ENCODE assay signal across 8 cellular contexts in the genomic region with DNA sequence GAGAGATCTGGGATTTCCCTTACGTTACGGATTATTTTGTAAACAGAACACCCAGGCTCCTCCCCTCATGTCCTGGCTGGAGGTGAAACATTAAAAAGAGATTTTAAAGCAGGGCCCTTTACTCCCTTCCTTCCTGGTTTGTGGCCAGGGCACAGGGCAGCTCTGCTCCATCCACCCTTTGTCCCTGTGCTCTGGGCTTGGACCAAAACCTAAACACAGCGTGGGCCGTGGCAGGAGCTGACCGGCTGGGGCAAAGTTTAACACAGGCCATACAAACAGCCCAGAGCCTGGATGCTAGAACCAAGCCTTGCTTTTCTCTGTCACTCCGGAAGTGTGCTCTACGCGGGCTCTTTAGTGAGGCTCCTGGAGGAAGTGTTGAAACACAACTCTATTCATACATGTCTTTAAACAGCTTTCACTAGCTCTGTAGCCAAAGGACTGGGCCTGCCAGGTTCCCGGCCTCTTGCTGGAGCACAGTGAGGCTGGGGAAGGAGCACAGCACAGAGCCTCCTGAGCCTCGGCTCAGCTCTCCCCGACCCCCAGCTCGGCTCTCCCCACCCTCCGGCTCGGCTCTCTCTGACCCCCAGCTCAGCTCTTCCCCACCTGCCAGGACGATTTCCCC.
DNase-seq lines count a peak whose midpoint lies in the region; ATAC-seq, FAIRE-seq and TF ChIP-seq lines count a peak whose summit lies in the region.

No MANE protein-coding gene starts in this region.

- FAIRE-seq in HTR-8/SVneo (lab: Jason Lieb, UNC): no peak

- no peaks in the 10 kb centered on the region for H3K27me3 ChIP-seq in H7 (ENCODE audit: control insufficient read depth, insufficient read depth, low read length)

- H3K4me3 Mint-ChIP-seq in activated CD8-positive, alpha-beta T cell treated with anti-CD3 and anti-CD28 coated beads for 36 hours: peak overlapping the region; percentile 51

- peaks cover 35% of the 10 kb centered on the region for H3K4me1 Mint-ChIP-seq in activated CD8-positive, alpha-beta T cell treated with anti-CD3 and anti-CD28 coated beads for 36 hours (ENCODE audit: low read depth)

- H3K36me3 Mint-ChIP-seq in activated CD8-positive, alpha-beta T cell treated with anti-CD3 and anti-CD28 coated beads for 36 hours (ENCODE audit: low read depth): peaks cover 2% of the 10 kb centered on the region

- peaks cover 6% of the 10 kb centered on the region for H3K36me3 ChIP-seq in H7 (replicated peaks; ENCODE audit: control insufficient read depth, insufficient read depth, low read length)

- H3K4me3 ChIP-seq in H7 (ENCODE audit: insufficient read depth, low read depth, low read length): no peak overlapping the region

- no peaks in the 10 kb centered on the region for H3K27me3 Mint-ChIP-seq in activated CD8-positive, alpha-beta T cell treated with anti-CD3 and anti-CD28 coated beads for 36 hours

- ATAC-seq in activated CD8-positive, alpha-beta T cell treated with anti-CD3 and anti-CD28 coated beads for 36 hours: peak; percentile 88
- ATAC-seq in GM21528 (IDR thresholded peaks at IDR 0.05; ENCODE audit: low FRiP score, unreplicated experiment) (no peak), GM18907 (IDR thresholded peaks at IDR 0.05; ENCODE audit: unreplicated experiment) (no peak)

- CTCF ChIA-PET in activated CD8-positive, alpha-beta T cell treated with anti-CD3 and anti-CD28 coated beads for 36 hours (lab: Charles Lee): interaction anchor here (0.9 to 1.6 kb wide), 4 partner anchors 9 to 146 kb away, joined by 3 to 6 read pairs (median 4); partner anchors contain the start of gene PDE9A

- intact Hi-C loops in activated CD8-positive, alpha-beta T cell treated with anti-CD3 and anti-CD28 coated beads for 36 hours (cut with micrococcal nuclease): no loop called here
- intact Hi-C loops in head of caudate nucleus (cut with DNase I): no loop called here

- peak overlapping the region; percentile 98 for H3K27ac Mint-ChIP-seq in activated CD8-positive, alpha-beta T cell treated with anti-CD3 and anti-CD28 coated beads for 36 hours

- DNase-seq in H7: peak; percentile 48
- peak; percentile 41 for DNase-seq in activated CD8-positive, alpha-beta T cell treated with anti-CD3 and anti-CD28 coated beads for 36 hours
- DNase-seq in head of caudate nucleus: peak in 26 of 42 donors; percentile 16 to 65 (median 39)
- DNase-seq in renal cortical epithelial cell (ENCODE audit: low read depth): peak; percentile 75
- no peak for DNase-seq in HTR-8/SVneo (ENCODE audit: insufficient read length, low spot score)
- DNase-seq in NK-92 treated with Interleukin-12 subunit alpha and Interleukin-12 subunit beta, amount 100 ng/mL, for 24 hours (lab: John Stamatoyannopoulos, UW): no peak

- no peaks in the 10 kb centered on the region for H3K9me3 Mint-ChIP-seq in activated CD8-positive, alpha-beta T cell treated with anti-CD3 and anti-CD28 coated beads for 36 hours

- POLR2A ChIA-PET in activated CD8-positive, alpha-beta T cell treated with anti-CD3 and anti-CD28 coated beads for 36 hours (lab: Charles Lee): interaction anchor here (1.4 to 1.7 kb wide), 2 partner anchors 9 to 39 kb away, joined by 3 to 5 read pairs; no protein-coding TSS in a partner anchor

- no peak for TF ChIP-seq CTCF in activated CD8-positive, alpha-beta T cell treated with anti-CD3 and anti-CD28 coated beads for 36 hours (IDR thresholded peaks at IDR 0.05)

Comparison
In these comparisons a context has a peak if more than half of its experiments do, and no peak if none do; other contexts are left out.
1. DNase-seq: peak in H7 (single experiment), activated CD8-positive, alpha-beta T cell treated with anti-CD3 and anti-CD28 coated beads for 36 hours (single experiment), head of caudate nucleus (26 of 42) and renal cortical epithelial cell (single experiment); none in HTR-8/SVneo (single experiment) and NK-92 treated with Interleukin-12 subunit alpha and Interleukin-12 subunit beta, amount 100 ng/mL, for 24 hours (single experiment).